Comparison of ENCODE assay signal across 22 cellular contexts in genomic region chr9:76162109-76162730, GRCh38.
DNase-seq lines count a peak whose midpoint lies in the region; ATAC-seq, FAIRE-seq and TF ChIP-seq lines count a peak whose summit lies in the region.
"Had no signal": no experiment of that assay in that cellular context is flagged by ENCODE, and none has a peak within 500 bp of the region (broad histone marks: within the 10 kb centered on the region; RNA-seq: fewer than 3 reads in every experiment).

No MANE protein-coding gene starts in this region.

- H3K9me3 Mint-ChIP-seq in astrocyte (ENCODE audit: unreplicated experiment), result no peaks in the 10 kb centered on the region
- H3K9me3 Mint-ChIP-seq: activated CD4-positive, alpha-beta T cell treated with anti-CD3 and anti-CD28 coated beads, Interleukin-2, amount 10 ng/mL, durations not matched to agents 7 days and 5 days; activated naive CD8-positive, alpha-beta T cell treated with anti-CD3 and anti-CD28 coated beads for 36 hours; CD4-positive, alpha-beta memory T cell had no signal

- H3K9me3 ChIP-seq in astrocyte (ENCODE audit: insufficient read depth, low read depth, low read length) (no peaks in the 10 kb centered on the region), right cardiac atrium (ENCODE audit: control insufficient read depth, low read length) (no peaks in the 10 kb centered on the region)
- H3K9me3 ChIP-seq: neutrophil, tibial nerve had no signal

- H3K79me2 ChIP-seq in astrocyte (ENCODE audit: insufficient read depth, low read length), result no peaks in the 10 kb centered on the region

- H3K4me3 Mint-ChIP-seq in astrocyte (ENCODE audit: unreplicated experiment), result no peak overlapping the region
- H3K4me3 Mint-ChIP-seq: activated CD4-positive, alpha-beta T cell treated with anti-CD3 and anti-CD28 coated beads, Interleukin-2, amount 10 ng/mL, durations not matched to agents 7 days and 5 days; activated naive CD8-positive, alpha-beta T cell treated with anti-CD3 and anti-CD28 coated beads for 36 hours; CD4-positive, alpha-beta memory T cell had no signal

- peak overlapping the region; percentile 24 for H3K9ac ChIP-seq in astrocyte (ENCODE audit: low read length)

- H2AFZ ChIP-seq in astrocyte (ENCODE audit: low read depth, low read length), result no peak overlapping the region

- WGBS in right cardiac atrium, result 52% methylated on average over 4 of the region's 4 CpGs

- peak overlapping the region; percentile 45 for H3K4me2 ChIP-seq in astrocyte (ENCODE audit: low read length)

- no peaks in the 10 kb centered on the region for H3K36me3 ChIP-seq in astrocyte (ENCODE audit: insufficient read depth, low read length)
- H3K36me3 ChIP-seq: neutrophil had no signal

- H3K36me3 Mint-ChIP-seq in astrocyte (ENCODE audit: low read depth, unreplicated experiment), result peaks cover 11% of the 10 kb centered on the region

- peaks cover 10% of the 10 kb centered on the region for H3K4me1 ChIP-seq in astrocyte (ENCODE audit: insufficient read depth, low read length)
- H3K4me1 ChIP-seq in right cardiac atrium (ENCODE audit: control insufficient read depth, insufficient read depth, low read length), result peaks cover 7% of the 10 kb centered on the region

- H3K27ac ChIP-seq in astrocyte (ENCODE audit: low read depth, low read length) (peak overlapping the region; percentile 22), right cardiac atrium (ENCODE audit: low read length) (no peak overlapping the region)
- H3K27ac ChIP-seq: neutrophil had no signal

- no peaks in the 10 kb centered on the region for H3K27me3 Mint-ChIP-seq in astrocyte (ENCODE audit: low read depth, unreplicated experiment)
- H3K27me3 Mint-ChIP-seq: activated CD4-positive, alpha-beta T cell treated with anti-CD3 and anti-CD28 coated beads, Interleukin-2, amount 10 ng/mL, durations not matched to agents 7 days and 5 days; activated naive CD8-positive, alpha-beta T cell treated with anti-CD3 and anti-CD28 coated beads for 36 hours; CD4-positive, alpha-beta memory T cell had no signal

- H4K20me1 ChIP-seq in astrocyte (ENCODE audit: insufficient read depth, low read length), result no peaks in the 10 kb centered on the region

- ATAC-seq in right cardiac atrium (peak; percentile 41 to 44), sciatic nerve (peak; percentile 81), HG03159 (IDR thresholded peaks at IDR 0.05; ENCODE audit: unreplicated experiment) (no peak), HG02571 (IDR thresholded peaks at IDR 0.05; ENCODE audit: unreplicated experiment) (no peak)
- ATAC-seq: Panc1 had no signal

- no peak for TF ChIP-seq CTCF in astrocyte (IDR thresholded peaks at IDR 0.05; ENCODE audit: insufficient read depth, low read depth, low read length)

- peaks cover 22% of the 10 kb centered on the region for H3K4me1 Mint-ChIP-seq in astrocyte (ENCODE audit: low read depth, unreplicated experiment)
- H3K4me1 Mint-ChIP-seq: CD4-positive, alpha-beta memory T cell had no signal

- no peak overlapping the region for H3K4me3 ChIP-seq in astrocyte (ENCODE audit: insufficient read depth, low read depth, low read length)
- H3K4me3 ChIP-seq in right cardiac atrium (ENCODE audit: low read length), result no peak overlapping the region
- H3K4me3 ChIP-seq: tibial nerve had no signal

- H3K27ac Mint-ChIP-seq in astrocyte (ENCODE audit: unreplicated experiment), result peak overlapping the region; percentile 16
- H3K27ac Mint-ChIP-seq: activated CD4-positive, alpha-beta T cell treated with anti-CD3 and anti-CD28 coated beads, Interleukin-2, amount 10 ng/mL, durations not matched to agents 7 days and 5 days; activated naive CD8-positive, alpha-beta T cell treated with anti-CD3 and anti-CD28 coated beads for 36 hours had no signal

- no peak for FAIRE-seq in astrocyte (lab: Jason Lieb, UNC)
- FAIRE-seq: A204.1, frontal cortex, TTC549 had no signal

- DNase-seq in AG08395 (ENCODE audit: low spot score) (peak; percentile 5), astrocyte (ENCODE audit: low read depth) (peak; percentile 54), right cardiac atrium (peak in 2 of 3 donors; percentile 58 to 60), sciatic nerve (ENCODE audit: low spot score) (no peak), dermis blood vessel endothelial cell (no peak), NCI-H1436 treated with DMSO at 0.1 percent for 48 hours (lab: John Stamatoyannopoulos, UW) (no peak)
- DNase-seq: activated CD4-positive, alpha-beta T cell treated with anti-CD3 and anti-CD28 coated beads, Interleukin-2, amount 10 ng/mL, durations not matched to agents 7 days and 5 days; activated naive CD8-positive, alpha-beta T cell treated with anti-CD3 and anti-CD28 coated beads for 36 hours; activated T-cell treated with anti-CD3 and anti-CD28 coated beads for 4 hours; CD4-positive, alpha-beta memory T cell; cerebellar nuclear complex; DND-41; NCI-H2107; NCI-H774 had no signal

- H3K27me3 ChIP-seq in astrocyte (ENCODE audit: insufficient read depth, low read length) (no peaks in the 10 kb centered on the region), right cardiac atrium (ENCODE audit: control insufficient read depth, insufficient read depth) (no peaks in the 10 kb centered on the region)
- H3K27me3 ChIP-seq: neutrophil, tibial nerve had no signal

- intact Hi-C loops in right cardiac atrium (cut with DNase I) (no loop called here), sciatic nerve (cut with DNase I) (no loop called here)

Comparison
In these comparisons a context has a peak if more than half of its experiments do, and no peak if none do; other contexts are left out.
1. DNase-seq: peak in AG08395 (single experiment), astrocyte (single experiment) and right cardiac atrium (2 of 3); none in sciatic nerve (single experiment), dermis blood vessel endothelial cell (single experiment) and NCI-H1436 treated with DMSO at 0.1 percent for 48 hours (single experiment).
2. ATAC-seq: peak in right cardiac atrium (2 of 2) and sciatic nerve (single experiment); none in HG03159 (single experiment) and HG02571 (single experiment).